Comparison of ENCODE assay signal across 9 cellular contexts in genomic region chr4:139315221-139315675, GRCh38. TPM values are rescaled to one million over a fixed set of nuclear protein-coding genes. Genes with fewer than 3 reads are reported as not detected.
DNase-seq lines count a peak whose midpoint lies in the region; ATAC-seq and TF ChIP-seq lines count a peak whose summit lies in the region.
"Had no signal": no experiment of that assay in that cellular context is flagged by ENCODE, and none has a peak within 500 bp of the region (broad histone marks: within the 10 kb centered on the region; RNA-seq: fewer than 3 reads in every experiment).

No MANE protein-coding gene starts in this region.

- peak overlapping the region in 5 of 7 donors; percentile 19 to 54 (median 38) for H3K4me3 Mint-ChIP-seq in CD8-positive, alpha-beta memory T cell
- no peak overlapping the region for H3K4me3 Mint-ChIP-seq in activated CD8-positive, alpha-beta T cell treated with anti-CD3 and anti-CD28 coated beads for 36 hours
- no peak overlapping the region for H3K4me3 Mint-ChIP-seq in endothelial cell (ENCODE audit: unreplicated experiment)

- ATAC-seq in GM19043 (IDR thresholded peaks at IDR 0.05; ENCODE audit: low read depth, unreplicated experiment): peak; percentile 73
- peak; percentile 54 for ATAC-seq in HG02981 (IDR thresholded peaks at IDR 0.05; ENCODE audit: unreplicated experiment)
- no peak for ATAC-seq in activated CD8-positive, alpha-beta T cell treated with anti-CD3 and anti-CD28 coated beads for 36 hours

- POLR2A ChIA-PET in CD8-positive, alpha-beta memory T cell (lab: Charles Lee): no interaction called here
- POLR2A ChIA-PET in activated CD8-positive, alpha-beta T cell treated with anti-CD3 and anti-CD28 coated beads for 36 hours (lab: Charles Lee): interaction anchor here (1.7 kb wide), 1 partner anchor 14 kb away, joined by 6 read pairs; the partner anchor contains the start of gene NAA15

- no peaks in the 10 kb centered on the region for H3K27me3 Mint-ChIP-seq in CD8-positive, alpha-beta memory T cell
- H3K27me3 Mint-ChIP-seq in activated CD8-positive, alpha-beta T cell treated with anti-CD3 and anti-CD28 coated beads for 36 hours: no peaks in the 10 kb centered on the region
- H3K27me3 Mint-ChIP-seq in endothelial cell (ENCODE audit: unreplicated experiment): peaks cover 2% of the 10 kb centered on the region

- H3K27ac ChIP-seq in CD8-positive, alpha-beta memory T cell (ENCODE audit: low read depth, low read length): no peak overlapping the region

- H3K4me1 ChIP-seq in CD8-positive, alpha-beta memory T cell (ENCODE audit: insufficient read depth, low read length): peaks cover 71% of the 10 kb centered on the region

- CTCF ChIA-PET in CD8-positive, alpha-beta memory T cell (lab: Charles Lee): interaction anchor here (2.1 kb wide), 1 partner anchor 14 kb away, joined by 9 read pairs; the partner anchor contains the start of genes NAA15 and NDUFC1
- CTCF ChIA-PET in activated CD8-positive, alpha-beta T cell treated with anti-CD3 and anti-CD28 coated beads for 36 hours (lab: Charles Lee): interaction anchor here (0.9 kb wide), 1 partner anchor 20 kb away, joined by 3 read pairs; no protein-coding TSS in a partner anchor

- in situ Hi-C loops in G401 (cut with HindIII; ENCODE audit: low sequenced_read_pairs): no loop called here

- H3K4me3 ChIP-seq in CD8-positive, alpha-beta memory T cell (ENCODE audit: low read length): no peak overlapping the region

- peaks cover 4 to 6% (median 6%) of the 10 kb centered on the region in 3 donors for H3K36me3 Mint-ChIP-seq in CD8-positive, alpha-beta memory T cell
- peaks cover 50% of the 10 kb centered on the region for H3K36me3 Mint-ChIP-seq in activated CD8-positive, alpha-beta T cell treated with anti-CD3 and anti-CD28 coated beads for 36 hours (ENCODE audit: low read depth)
- no peaks in the 10 kb centered on the region for H3K36me3 Mint-ChIP-seq in endothelial cell (ENCODE audit: low read depth, unreplicated experiment)

- TF ChIP-seq CTCF in activated CD8-positive, alpha-beta T cell treated with anti-CD3 and anti-CD28 coated beads for 36 hours (IDR thresholded peaks at IDR 0.05): no peak
- no peak for TF ChIP-seq CTCF in endothelial cell (IDR thresholded peaks at IDR 0.05; ENCODE audit: unreplicated experiment)

- peak overlapping the region in 6 of 8 donors; percentile 36 to 93 (median 78) for H3K27ac Mint-ChIP-seq in CD8-positive, alpha-beta memory T cell
- H3K27ac Mint-ChIP-seq in activated CD8-positive, alpha-beta T cell treated with anti-CD3 and anti-CD28 coated beads for 36 hours: peak overlapping the region; percentile 61
- H3K27ac Mint-ChIP-seq in endothelial cell (ENCODE audit: unreplicated experiment): no peak overlapping the region

- H3K9me3 ChIP-seq in CD8-positive, alpha-beta memory T cell (ENCODE audit: low read length): no peaks in the 10 kb centered on the region
- H3K9me3 ChIP-seq: Caco-2 had no signal

- intact Hi-C loops in activated CD8-positive, alpha-beta T cell treated with anti-CD3 and anti-CD28 coated beads for 36 hours (cut with micrococcal nuclease): no loop called here

- H3K4me1 Mint-ChIP-seq in CD8-positive, alpha-beta memory T cell: peaks cover 68 to 83% (median 80%) of the 10 kb centered on the region in 3 donors
- peaks cover 75% of the 10 kb centered on the region for H3K4me1 Mint-ChIP-seq in activated CD8-positive, alpha-beta T cell treated with anti-CD3 and anti-CD28 coated beads for 36 hours (ENCODE audit: low read depth)
- H3K4me1 Mint-ChIP-seq in endothelial cell (ENCODE audit: unreplicated experiment): peaks cover 6% of the 10 kb centered on the region

- H3K27me3 ChIP-seq in CD8-positive, alpha-beta memory T cell (ENCODE audit: insufficient read depth, low read length, poor library complexity, severe bottlenecking): no peaks in the 10 kb centered on the region

- no peaks in the 10 kb centered on the region for H3K9me3 Mint-ChIP-seq in CD8-positive, alpha-beta memory T cell
- no peaks in the 10 kb centered on the region for H3K9me3 Mint-ChIP-seq in activated CD8-positive, alpha-beta T cell treated with anti-CD3 and anti-CD28 coated beads for 36 hours
- no peaks in the 10 kb centered on the region for H3K9me3 Mint-ChIP-seq in endothelial cell (ENCODE audit: unreplicated experiment)

- DNase-seq in CD8-positive, alpha-beta memory T cell: no peak
- DNase-seq in activated CD8-positive, alpha-beta T cell treated with anti-CD3 and anti-CD28 coated beads for 36 hours: no peak
- DNase-seq in G401 (ENCODE audit: low spot score): no peak
- no peak for DNase-seq in NCI-H526 treated with DMSO at 0.1 percent for 48 hours (lab: John Stamatoyannopoulos, UW)
- no peak for DNase-seq in endothelial cell (ENCODE audit: low spot score)
- no peak for DNase-seq in epidermal melanocyte (ENCODE audit: insufficient read length, low spot score)
- DNase-seq: Caco-2 had no signal

- no peaks in the 10 kb centered on the region for H3K36me3 ChIP-seq in CD8-positive, alpha-beta memory T cell (ENCODE audit: insufficient read depth, low read length)

RNA-seq across cellular contexts. Expression of gene NDUFC1, which starts 13.0 kb away (rescaled TPM):
- total RNA-seq in CD8-positive, alpha-beta memory T cell: 10 to 100 TPM; 49.6 to 50.2 TPM
- polyA plus RNA-seq in CD8-positive, alpha-beta memory T cell: 146 TPM
- total RNA-seq in activated CD8-positive, alpha-beta T cell treated with anti-CD3 and anti-CD28 coated beads for 36 hours: 10 to 100 TPM; 56.2 to 60.6 TPM
- total RNA-seq in G401 (2014; rRNA removed; shearing (Covaris generic)): 155 and 206 TPM in 2 replicates
- 44.8 TPM for total RNA-seq in endothelial cell (ENCODE audit: unreplicated experiment)

RNA-seq across cellular contexts. Expression of gene NAA15, which starts 13.9 kb away (rescaled TPM):
- total RNA-seq in CD8-positive, alpha-beta memory T cell: 100 to 1,000 TPM; 116 to 122 TPM
- polyA plus RNA-seq in CD8-positive, alpha-beta memory T cell: 47.0 TPM
- 100 to 1,000 TPM; 113 to 114 TPM for total RNA-seq in activated CD8-positive, alpha-beta T cell treated with anti-CD3 and anti-CD28 coated beads for 36 hours
- total RNA-seq in G401 (2014; rRNA removed; shearing (Covaris generic)): 33.4 and 38.3 TPM in 2 replicates
- 37.8 TPM for total RNA-seq in endothelial cell (ENCODE audit: unreplicated experiment)

RNA-seq across cellular contexts. Expression of gene MGARP, which starts 35.2 kb away (rescaled TPM):
- not detected for total RNA-seq in CD8-positive, alpha-beta memory T cell
- polyA plus RNA-seq in CD8-positive, alpha-beta memory T cell: 0.84 TPM
- under 1 TPM; 0.22 to 0.32 TPM for total RNA-seq in activated CD8-positive, alpha-beta T cell treated with anti-CD3 and anti-CD28 coated beads for 36 hours
- total RNA-seq in G401 (2014; rRNA removed; shearing (Covaris generic)): not detected in 2 replicates
- total RNA-seq in endothelial cell (ENCODE audit: unreplicated experiment): not detected

Comparison
In these comparisons a context has a peak if more than half of its experiments do, and no peak if none do; other contexts are left out.
1. H3K4me3 Mint-ChIP-seq: peak in CD8-positive, alpha-beta memory T cell (5 of 7); none in activated CD8-positive, alpha-beta T cell treated with anti-CD3 and anti-CD28 coated beads for 36 hours (single experiment) and endothelial cell (single experiment).